ENCODE assay signal across 9 cellular contexts in the genomic region with DNA sequence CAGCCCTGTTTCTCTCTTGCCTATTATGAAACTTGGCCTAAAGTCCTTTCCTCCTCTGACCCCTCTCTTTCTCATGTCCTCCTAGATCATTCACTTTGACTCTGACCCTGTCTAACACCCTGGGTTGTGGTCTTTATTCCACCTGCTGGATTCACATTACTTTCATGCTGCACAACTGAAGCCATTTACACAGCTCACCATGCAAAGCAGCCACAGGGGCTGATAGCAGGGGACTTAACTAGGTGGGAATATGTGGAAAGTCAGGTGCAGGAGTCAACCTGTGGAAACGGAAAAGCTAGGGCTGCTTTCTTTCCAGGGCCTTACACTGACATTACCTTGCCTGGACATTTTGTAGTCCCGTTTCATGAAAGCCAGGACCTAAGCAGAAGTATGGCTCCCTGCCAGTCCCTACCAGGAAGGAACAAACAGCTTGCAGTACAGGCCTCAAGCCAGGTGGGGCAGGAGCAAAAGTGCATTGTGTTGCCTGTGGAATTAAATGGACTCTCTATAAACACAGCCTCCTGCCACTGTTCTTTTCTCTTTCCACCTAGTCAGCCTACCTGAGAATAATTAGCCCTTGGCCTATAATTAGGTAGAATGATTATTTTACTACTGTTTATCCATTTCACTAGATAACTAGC. TPM values are rescaled to one million over a fixed set of nuclear protein-coding genes. Genes with fewer than 3 reads are reported as not detected.
A peak's percentile ranks its signal among the peaks of the same experiment; 100 is the strongest.
DNase-seq lines count a peak whose midpoint lies in the region; ATAC-seq, FAIRE-seq and TF ChIP-seq lines count a peak whose summit lies in the region.
"Had no signal": no experiment of that assay in that cellular context is flagged by ENCODE, and none has a peak within 500 bp of the region (broad histone marks: within the 10 kb centered on the region; RNA-seq: fewer than 3 reads in every experiment).

No MANE protein-coding gene starts in this region.

- DNase-seq in CD14-positive monocyte (ENCODE audit: low spot score) (peak; percentile 66), GM20000 (ENCODE audit: low spot score) (peak; percentile 42), NCI-H2171 (lab: John Stamatoyannopoulos, UW) (peak; percentile 71), K562 (ENCODE audit: extremely low read depth in 1 of 4, low spot score in 3 of 4) (peak; percentile 53 to 78 (median 66)), transverse colon (peak; percentile 85), posterior vena cava (ENCODE audit: low spot score) (no peak)
- no peak for DNase-seq in activated CD4-positive, CD25-positive, alpha-beta regulatory T cell (lab: John Stamatoyannopoulos, UW)

- peak; percentile 94 for FAIRE-seq in K562 (lab: Jason Lieb, UNC)

- TF ChIP-seq EP300 in K562 (IDR thresholded peaks at IDR 0.05; ENCODE audit: low read length) = no peak
- no peak for TF ChIP-seq EP300 in transverse colon (IDR thresholded peaks at IDR 0.05; ENCODE audit: low read depth)

- H3K27me3 Mint-ChIP-seq in CD14-positive monocyte (ENCODE audit: low read depth in 3 of 3) = peaks cover 5 to 9% (median 7%) of the 10 kb centered on the region in 3 donors
- H3K27me3 Mint-ChIP-seq: stimulated activated naive CD8-positive, alpha-beta T cell treated with anti-CD3 and anti-CD28 coated beads, Interleukin-15, Interleukin-2, amounts not matched to agents 100 ng/mL and 50 ng/mL, for 24 hours had no signal

- H3K36me3 ChIP-seq in K562 (ENCODE audit: control insufficient read depth, insufficient read depth, low read length) (peaks cover 30% of the 10 kb centered on the region), transverse colon (no peaks in the 10 kb centered on the region)

- BruUV-seq in K562 (replicated peaks; lab: Mats Ljungman, UMichigan) = no TSS peak

- H2AFZ ChIP-seq in K562 (ENCODE audit: low read depth, low read length) = 0 out of 2 replicates have a peak overlapping the region, but pooled peaks have one; percentile 10

- H3K9me3 ChIP-seq in K562 (replicated peaks; ENCODE audit: control insufficient read depth, insufficient read depth, low read depth, low read length) (no peaks in the 10 kb centered on the region), transverse colon (no peaks in the 10 kb centered on the region)

- no peak for TF ChIP-seq POLR2A in K562 (conservative IDR thresholded peaks at IDR 0.05)
- no peak for TF ChIP-seq POLR2A in transverse colon (IDR thresholded peaks at IDR 0.05)

- no peak overlapping the region for H3K4me3 Mint-ChIP-seq in CD14-positive monocyte
- H3K4me3 Mint-ChIP-seq: stimulated activated naive CD8-positive, alpha-beta T cell treated with anti-CD3 and anti-CD28 coated beads, Interleukin-15, Interleukin-2, amounts not matched to agents 100 ng/mL and 50 ng/mL, for 24 hours had no signal

- peak; percentile 95 for ATAC-seq in K562

- no peaks in the 10 kb centered on the region for H3K9me1 ChIP-seq in K562 (ENCODE audit: control insufficient read depth, insufficient read depth, low read length)

- intact Hi-C loops in CD14-positive monocyte (cut with micrococcal nuclease) (no loop called here), K562 (cut with micrococcal nuclease) (no loop called here), transverse colon (cut with DNase I; ENCODE audit: low total_unique reads) (no loop called here), posterior vena cava (cut with DNase I) (no loop called here)

- no peak overlapping the region for H3K9ac ChIP-seq in K562 (ENCODE audit: insufficient read depth in 1 of 2, low read depth in 2 of 2, low read length in 2 of 2)

- peaks cover 69% of the 10 kb centered on the region for H3K79me2 ChIP-seq in K562 (ENCODE audit: control insufficient read depth, insufficient read depth, low read length)

- no peaks in the 10 kb centered on the region for H3K9me3 Mint-ChIP-seq in CD14-positive monocyte
- H3K9me3 Mint-ChIP-seq: stimulated activated naive CD8-positive, alpha-beta T cell treated with anti-CD3 and anti-CD28 coated beads, Interleukin-15, Interleukin-2, amounts not matched to agents 100 ng/mL and 50 ng/mL, for 24 hours had no signal

- peaks cover 25% of the 10 kb centered on the region for H4K20me1 ChIP-seq in K562 (replicated peaks; ENCODE audit: control insufficient read depth, insufficient read depth, low read length)

- H3K4me2 ChIP-seq in K562 (ENCODE audit: insufficient read depth, low read length) = no peak overlapping the region

- TF ChIP-seq CTCF in CD14-positive monocyte (IDR thresholded peaks at IDR 0.05) (peak; percentile 58), GM20000 (IDR thresholded peaks at IDR 0.05; ENCODE audit: extremely low read depth, missing control alignments) (peak; percentile 25), K562 (IDR thresholded peaks at IDR 0.05 in 2 of 3, conservative IDR thresholded peaks at IDR 0.05 in 1 of 3; ENCODE audit: insufficient read depth in 2 of 3, low read depth in 1 of 3, low read length in 3 of 3) (peak; percentile 30 to 50 (median 46); a peak in 5 of 6 replicates), transverse colon (IDR thresholded peaks at IDR 0.05) (peak; percentile 43 to 70 (median 51))

- peaks cover 9 to 39% of the 10 kb centered on the region in 2 experiments for H3K4me1 ChIP-seq in K562 (replicated peaks in 1 of 2; ENCODE audit: control insufficient read depth in 2 of 2, insufficient read depth in 2 of 2, low read length in 2 of 2)
- H3K4me1 ChIP-seq in transverse colon = peaks cover 7 to 30% (median 23%) of the 10 kb centered on the region in 4 donors

- H3K4me3 ChIP-seq in K562 (no peak overlapping the region), transverse colon (no peak overlapping the region)

- no peaks in the 10 kb centered on the region for H3K4me1 Mint-ChIP-seq in CD14-positive monocyte

- in situ Hi-C loops in K562 (cut with MboI) (no loop called here), transverse colon (cut with MboI; ENCODE audit: low pct_ligation_motif_present in 1 of 4, low pct_unique_long_range_greater_than_20kb in 1 of 4, low sequenced_read_pairs in 3 of 4) (no loop called here)

- peak in 1 of 2 experiments; percentile 35; a peak in 2 of 4 replicates for TF ChIP-seq RAD21 in K562 (CRISPR knock-in tag; conservative IDR thresholded peaks at IDR 0.05 in 1 of 2, IDR thresholded peaks at IDR 0.05 in 1 of 2)

- CTCF ChIA-PET in K562 (lab: Yijun Ruan, JAX; ENCODE audit: low intra/inter-chr PET ratio) = no interaction called here

- no peaks in the 10 kb centered on the region for H3K27me3 ChIP-seq in K562 (ENCODE audit: control insufficient read depth in 2 of 2, insufficient read depth in 2 of 2, low read length in 2 of 2)
- no peaks in the 10 kb centered on the region for H3K27me3 ChIP-seq in layer of hippocampus (ENCODE audit: control insufficient read depth, insufficient read depth, low read length)
- no peaks in the 10 kb centered on the region for H3K27me3 ChIP-seq in transverse colon

- H3K27ac ChIP-seq in K562 (ENCODE audit: extremely low read depth, low read depth, low read length) = peak overlapping the region; percentile 29; the same call in 2 of the 3 replicates
- H3K27ac ChIP-seq in layer of hippocampus (ENCODE audit: low read depth, low read length) = peak overlapping the region; percentile 16
- H3K27ac ChIP-seq in transverse colon = peak overlapping the region; percentile 54 to 67 (median 59)

- H3K36me3 Mint-ChIP-seq in CD14-positive monocyte = no peaks in the 10 kb centered on the region

- H3K27ac Mint-ChIP-seq in CD14-positive monocyte = no peak overlapping the region
- H3K27ac Mint-ChIP-seq: stimulated activated naive CD8-positive, alpha-beta T cell treated with anti-CD3 and anti-CD28 coated beads, Interleukin-15, Interleukin-2, amounts not matched to agents 100 ng/mL and 50 ng/mL, for 24 hours had no signal

- 8% methylated on average over 2 of the region's 2 CpGs for WGBS in K562 (ENCODE audit: insufficient coverage, low coverage, missing lambda C conversion rate)
- WGBS in transverse colon (ENCODE audit: low coverage in 1 of 2), 2 donors = 16% methylated on average over 2 of the region's 2 CpGs; no CpG with 5 or more reads in 1 of the 2 donors

- POLR2A ChIA-PET in K562 (lab: Yijun Ruan, JAX) = interaction anchor here (0.6 to 1.8 kb wide), 11 partner anchors 8 to 119 kb away, joined by 3 to 13 read pairs (median 4); no protein-coding TSS in a partner anchor

RNA-seq across cellular contexts. Expression of gene MAPRE3, which starts 11.8 kb away (rescaled TPM):
- polyA plus RNA-seq in CD14-positive monocyte (1 to 10 TPM; 2.4 to 3.5 TPM), K562 (2011; rRNA removed) (25.5 and 53.9 TPM in 2 replicates), K562 (2014; fragmentation: Illumina TruSeq; extraction: Trizol) (30.4 and 32.8 TPM in 2 replicates), K562 (2014; fragmentation: Nextera tagmentation; extraction: Ambion mirVana) (1 to 10 TPM in 1 of 2 experiments, under 1 TPM in 1; 0.70 to 1.1 TPM), K562 (2014; rRNA removed) (32.3 and 43.2 TPM in 2 replicates)
- total RNA-seq in K562 (2011; cell fraction: chromatin; rRNA removed; ENCODE audit: low replicate concordance) = 103 and 194 TPM in 2 replicates
- total RNA-seq in K562 (2011; cell fraction: nucleolus; rRNA removed) = 85.6 and 90.0 TPM in 2 replicates
- total RNA-seq in K562 (2011; cell fraction: nucleoplasm; rRNA removed) = 95.6 and 105 TPM in 2 replicates
- total RNA-seq in K562 (2014; rRNA removed) (12.6 and 16.8 TPM in 2 replicates), K562 (2014; rRNA removed; fragmentation: Illumina TruSeq; extraction: Trizol) (10.0 and 10.8 TPM in 2 replicates), K562 (2015; rRNA removed; fragmentation: Illumina TruSeq; extraction: Trizol) (11.6 and 12.6 TPM in 2 replicates), K562 (2021) (26.7 and 29.8 TPM in 2 replicates), transverse colon (10 to 100 TPM; 16.8 to 64.7 (median 32.9) TPM), posterior vena cava (10 to 100 TPM; 11.4 to 16.3 TPM)
- 28.1 and 37.8 TPM in 2 replicates for polyA plus RNA-seq in K562 (2011; cell fraction: cytosol; rRNA removed)
- 274 and 277 TPM in 2 replicates for polyA plus RNA-seq in K562 (2011; cell fraction: nucleus; rRNA removed)
- polyA plus RNA-seq in K562 (2012) = 33.7 and 73.6 TPM in 2 replicates
- polyA minus RNA-seq in K562 (2011; rRNA and poly(A)+ RNA removed) = 17.6 and 23.6 TPM in 2 replicates
- 11.7 and 21.4 TPM in 2 replicates for polyA minus RNA-seq in K562 (2011; cell fraction: cytosol; rRNA and poly(A)+ RNA removed)
- polyA minus RNA-seq in K562 (2011; cell fraction: nucleus; rRNA and poly(A)+ RNA removed) = 20.3 and 37.2 TPM in 2 replicates

RNA-seq across cellular contexts. Expression of gene TMEM214, which starts 50.5 kb away (rescaled TPM):
- polyA plus RNA-seq in CD14-positive monocyte (10 to 100 TPM; 18.3 to 26.9 TPM), K562 (2011; rRNA removed) (52.9 and 143 TPM in 2 replicates), K562 (2014; fragmentation: Illumina TruSeq; extraction: Trizol) (76.9 and 81.4 TPM in 2 replicates), K562 (2014; fragmentation: Nextera tagmentation; extraction: Ambion mirVana) (10 to 100 TPM; 11.4 to 14.8 TPM), K562 (2014; rRNA removed) (55.0 and 58.0 TPM in 2 replicates)
- total RNA-seq in K562 (2011; cell fraction: chromatin; rRNA removed; ENCODE audit: low replicate concordance) = 364 and 807 TPM in 2 replicates
- total RNA-seq in K562 (2011; cell fraction: nucleolus; rRNA removed) = 428 and 514 TPM in 2 replicates
- total RNA-seq in K562 (2011; cell fraction: nucleoplasm; rRNA removed) = 376 and 406 TPM in 2 replicates
- total RNA-seq in K562 (2014; rRNA removed) (18.9 and 23.7 TPM in 2 replicates), K562 (2014; rRNA removed; fragmentation: Illumina TruSeq; extraction: Trizol) (31.0 and 34.3 TPM in 2 replicates), K562 (2015; rRNA removed; fragmentation: Illumina TruSeq; extraction: Trizol) (44.0 and 44.1 TPM in 2 replicates), K562 (2021) (78.5 and 79.6 TPM in 2 replicates), transverse colon (100 to 1,000 TPM in 2 of 4 donors, 10 to 100 TPM in 2; 51.2 to 179 (median 127) TPM), posterior vena cava (10 to 100 TPM; 68.0 to 69.8 TPM)
- polyA plus RNA-seq in K562 (2011; cell fraction: cytosol; rRNA removed) = 146 and 165 TPM in 2 replicates
- polyA plus RNA-seq in K562 (2011; cell fraction: nucleus; rRNA removed) = 466 and 543 TPM in 2 replicates
- 57.3 and 151 TPM in 2 replicates for polyA plus RNA-seq in K562 (2012)
- polyA minus RNA-seq in K562 (2011; rRNA and poly(A)+ RNA removed) = 123 TPM in 2 replicates
- 96.4 and 118 TPM in 2 replicates for polyA minus RNA-seq in K562 (2011; cell fraction: cytosol; rRNA and poly(A)+ RNA removed)
- 142 and 264 TPM in 2 replicates for polyA minus RNA-seq in K562 (2011; cell fraction: nucleus; rRNA and poly(A)+ RNA removed)

Comparison
In these comparisons a context has a peak if more than half of its experiments do, and no peak if none do; other contexts are left out.
1. DNase-seq: peak in CD14-positive monocyte (single experiment), GM20000 (single experiment), NCI-H2171 (single experiment), K562 (4 of 4) and transverse colon (single experiment); none in activated CD4-positive, CD25-positive, alpha-beta regulatory T cell (0 of 4) and posterior vena cava (single experiment).
2. Peak in every context shown above with its lines, with median percentiles within 50 percentile points of each other: CTCF ChIP-seq and H3K27ac ChIP-seq.